8 cellular contexts compared by ENCODE assay signal in genomic region chr14:91996951-91997371, GRCh38. TPM values are rescaled to one million over a fixed set of nuclear protein-coding genes. Genes with fewer than 3 reads are reported as not detected.
A peak's percentile ranks its signal among the peaks of the same experiment; 100 is the strongest.
DNase-seq lines count a peak whose midpoint lies in the region; ATAC-seq and TF ChIP-seq lines count a peak whose summit lies in the region.

No MANE protein-coding gene starts in this region.

- H3K27ac Mint-ChIP-seq in activated naive CD8-positive, alpha-beta T cell = peak overlapping the region; percentile 75
- H3K27ac Mint-ChIP-seq in activated naive CD8-positive, alpha-beta T cell treated with anti-CD3 and anti-CD28 coated beads, Interleukin-2, amount 50 U/mL, for 24 hours = no peak overlapping the region

- H3K36me3 ChIP-seq in WERI-Rb-1 (peaks cover 21% of the 10 kb centered on the region), cardiac muscle cell (peaks cover 35% of the 10 kb centered on the region)

- H3K27ac ChIP-seq in WERI-Rb-1 (no peak overlapping the region), cardiac muscle cell (no peak overlapping the region)

- intact Hi-C loops in sciatic nerve (cut with DNase I) = no loop called here

- H3K4me1 ChIP-seq in cardiac muscle cell (ENCODE audit: low read depth) = no peaks in the 10 kb centered on the region

- no peaks in the 10 kb centered on the region for H3K9me3 Mint-ChIP-seq in activated naive CD8-positive, alpha-beta T cell (ENCODE audit: low read depth)
- H3K9me3 Mint-ChIP-seq in activated naive CD8-positive, alpha-beta T cell treated with anti-CD3 and anti-CD28 coated beads, Interleukin-2, amount 50 U/mL, for 24 hours = no peaks in the 10 kb centered on the region

- H3K4me3 Mint-ChIP-seq in activated naive CD8-positive, alpha-beta T cell = no peak overlapping the region
- H3K4me3 Mint-ChIP-seq in activated naive CD8-positive, alpha-beta T cell treated with anti-CD3 and anti-CD28 coated beads, Interleukin-2, amount 50 U/mL, for 24 hours = no peak overlapping the region

- H3K4me3 ChIP-seq in WERI-Rb-1 (ENCODE audit: low read depth, low read length) (no peak overlapping the region), cardiac muscle cell (no peak overlapping the region)

- no peaks in the 10 kb centered on the region for H3K27me3 ChIP-seq in WERI-Rb-1 (ENCODE audit: insufficient read depth, low read depth, severe bottlenecking)
- no peaks in the 10 kb centered on the region for H3K27me3 ChIP-seq in cardiac muscle cell

- H3K27me3 Mint-ChIP-seq in activated naive CD8-positive, alpha-beta T cell = no peaks in the 10 kb centered on the region
- no peaks in the 10 kb centered on the region for H3K27me3 Mint-ChIP-seq in activated naive CD8-positive, alpha-beta T cell treated with anti-CD3 and anti-CD28 coated beads, Interleukin-2, amount 50 U/mL, for 24 hours

- H3K9me3 ChIP-seq in WERI-Rb-1 (ENCODE audit: severe bottlenecking) (no peaks in the 10 kb centered on the region), cardiac muscle cell (ENCODE audit: low read depth) (no peaks in the 10 kb centered on the region)

- peaks cover 41% of the 10 kb centered on the region for H3K4me1 Mint-ChIP-seq in activated naive CD8-positive, alpha-beta T cell (ENCODE audit: low read depth)
- peaks cover 39% of the 10 kb centered on the region for H3K4me1 Mint-ChIP-seq in activated naive CD8-positive, alpha-beta T cell treated with anti-CD3 and anti-CD28 coated beads, Interleukin-2, amount 50 U/mL, for 24 hours

- peaks cover 7% of the 10 kb centered on the region for H3K36me3 Mint-ChIP-seq in activated naive CD8-positive, alpha-beta T cell
- H3K36me3 Mint-ChIP-seq in activated naive CD8-positive, alpha-beta T cell treated with anti-CD3 and anti-CD28 coated beads, Interleukin-2, amount 50 U/mL, for 24 hours (ENCODE audit: low read depth) = peaks cover 36% of the 10 kb centered on the region

- no peak for ATAC-seq in activated naive CD8-positive, alpha-beta T cell treated with anti-CD3 and anti-CD28 coated beads, Interleukin-2, amount 50 U/mL, for 24 hours
- ATAC-seq in sciatic nerve = peak; percentile 65

- TF ChIP-seq CTCF in WERI-Rb-1 (IDR thresholded peaks at IDR 0.05; ENCODE audit: low read depth, low read length) (peak; percentile 56), cardiac muscle cell (IDR thresholded peaks at IDR 0.05; ENCODE audit: low read depth, low read length) (peak; percentile 64)

- DNase-seq in activated naive CD8-positive, alpha-beta T cell treated with anti-CD3 and anti-CD28 coated beads, Interleukin-2, amount 50 U/mL, for 24 hours = no peak
- DNase-seq in NCI-H1105 treated with DMSO at 0.1 percent for 48 hours (lab: John Stamatoyannopoulos, UW) = peak; percentile 78
- DNase-seq in WERI-Rb-1 = no peak
- peak; percentile 28 to 72 for DNase-seq in cardiac muscle cell (ENCODE audit: low read depth in 1 of 2, low spot score in 1 of 2)
- no peak for DNase-seq in sciatic nerve (ENCODE audit: low spot score)
- no peak for DNase-seq in stimulated activated CD8-positive, alpha-beta memory T cell treated with anti-CD3 and anti-CD28 coated beads, Interleukin-4, amount 100 ng/mL, for 48 hours
- DNase-seq in stimulated activated CD4-positive, alpha-beta T cell treated with anti-CD3 and anti-CD28 coated beads, Interleukin-1b, Interleukin-23, amount 100 ng/mL, for 48 hours = no peak

RNA-seq across cellular contexts. Expression of gene TRIP11, which starts 42.9 kb away (rescaled TPM):
- total RNA-seq in cardiac muscle cell (7.3 and 10.8 TPM in 2 replicates), sciatic nerve (80.5 TPM)
- 40.8 and 46.1 TPM in 2 replicates for polyA plus RNA-seq in cardiac muscle cell

RNA-seq across cellular contexts. Expression of gene FBLN5, which starts 49.5 kb away (rescaled TPM):
- total RNA-seq in cardiac muscle cell (0.74 and 0.88 TPM in 2 replicates), sciatic nerve (172 TPM)
- 1.6 and 1.9 TPM in 2 replicates for polyA plus RNA-seq in cardiac muscle cell

Comparison
In these comparisons a context has a peak if more than half of its experiments do, and no peak if none do; other contexts are left out.
1. DNase-seq: peak in NCI-H1105 treated with DMSO at 0.1 percent for 48 hours (single experiment) and cardiac muscle cell (2 of 2); none in activated naive CD8-positive, alpha-beta T cell treated with anti-CD3 and anti-CD28 coated beads, Interleukin-2, amount 50 U/mL, for 24 hours (single experiment), WERI-Rb-1 (single experiment), sciatic nerve (single experiment), stimulated activated CD8-positive, alpha-beta memory T cell treated with anti-CD3 and anti-CD28 coated beads, Interleukin-4, amount 100 ng/mL, for 48 hours (single experiment) and stimulated activated CD4-positive, alpha-beta T cell treated with anti-CD3 and anti-CD28 coated beads, Interleukin-1b, Interleukin-23, amount 100 ng/mL, for 48 hours (single experiment).
2. RNA of gene FBLN5, which starts 49.5 kb away (total RNA-seq): 172 TPM in sciatic nerve (single experiment); 0.74 to 0.88 TPM in cardiac muscle cell; every median in the first group is over 10 times any median in the second.